33 cellular contexts compared by ENCODE assay signal in the genomic region with DNA sequence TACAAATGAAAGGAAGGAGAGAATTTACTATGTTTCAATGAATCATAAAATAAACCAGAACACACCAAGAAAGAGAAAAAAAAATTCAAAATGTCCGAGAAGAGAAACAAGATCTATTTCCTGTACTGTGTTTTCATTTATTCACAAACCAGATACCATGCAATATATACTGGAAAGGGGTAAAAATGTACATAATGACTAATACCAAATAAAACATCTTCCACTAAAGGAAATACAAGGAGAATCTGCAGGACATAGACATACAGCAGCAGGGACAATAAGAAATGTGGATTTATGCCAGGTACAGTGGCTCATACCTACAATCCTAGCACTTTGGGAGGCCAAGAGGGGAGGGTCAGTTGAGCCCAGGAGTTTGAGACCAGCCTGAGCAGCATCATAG. TPM values are rescaled to one million over a fixed set of nuclear protein-coding genes. Genes with fewer than 3 reads are reported as not detected.
"Had no signal": no experiment of that assay in that cellular context is flagged by ENCODE, and none has a peak within 500 bp of the region (broad histone marks: within the 10 kb centered on the region; RNA-seq: fewer than 3 reads in every experiment).

No MANE protein-coding gene starts in this region.

- H3K27me3 ChIP-seq: brain microvascular endothelial cell, SJSA1 had no signal

- H3K36me3 Mint-ChIP-seq: activated CD8-positive, alpha-beta memory T cell treated with anti-CD3 and anti-CD28 coated beads, Interleukin-2, amount 10 ng/mL, durations not matched to agents 7 days and 5 days; activated naive CD8-positive, alpha-beta T cell treated with anti-CD3 and anti-CD28 coated beads for 36 hours; T-cell had no signal

- H3K9me3 Mint-ChIP-seq: activated B cell treated with CpG ODN at 0.5 μM for 24 hours; activated CD4-positive, alpha-beta memory T cell treated with anti-CD3 and anti-CD28 coated beads, Interleukin-2, amount 10 ng/mL, durations not matched to agents 7 days and 5 days; activated naive CD8-positive, alpha-beta T cell treated with anti-CD3 and anti-CD28 coated beads for 36 hours had no signal

- H3K27ac Mint-ChIP-seq: activated B cell treated with CpG ODN at 0.5 μM for 24 hours; activated CD4-positive, alpha-beta memory T cell treated with anti-CD3 and anti-CD28 coated beads, Interleukin-2, amount 10 ng/mL, durations not matched to agents 7 days and 5 days; activated CD8-positive, alpha-beta memory T cell treated with anti-CD3 and anti-CD28 coated beads, Interleukin-2, amount 10 ng/mL, durations not matched to agents 7 days and 5 days; activated naive CD8-positive, alpha-beta T cell treated with anti-CD3 and anti-CD28 coated beads for 36 hours; T-cell had no signal

- H3K27me3 Mint-ChIP-seq: activated CD4-positive, alpha-beta memory T cell treated with anti-CD3 and anti-CD28 coated beads, Interleukin-2, amount 10 ng/mL, durations not matched to agents 7 days and 5 days; activated naive CD8-positive, alpha-beta T cell treated with anti-CD3 and anti-CD28 coated beads for 36 hours had no signal

- H3K4me1 ChIP-seq: SJSA1 had no signal

- H3K4me3 Mint-ChIP-seq: activated B cell treated with CpG ODN at 0.5 μM for 24 hours; activated CD4-positive, alpha-beta memory T cell treated with anti-CD3 and anti-CD28 coated beads, Interleukin-2, amount 10 ng/mL, durations not matched to agents 7 days and 5 days; activated CD8-positive, alpha-beta memory T cell treated with anti-CD3 and anti-CD28 coated beads, Interleukin-2, amount 10 ng/mL, durations not matched to agents 7 days and 5 days; activated naive CD8-positive, alpha-beta T cell treated with anti-CD3 and anti-CD28 coated beads for 36 hours; T-cell had no signal

- DNase-seq: activated B cell treated with CpG ODN at 0.5 μM for 24 hours; activated CD4-positive, alpha-beta memory T cell treated with anti-CD3 and anti-CD28 coated beads, Interleukin-2, amount 10 ng/mL, durations not matched to agents 7 days and 5 days; activated CD4-positive, alpha-beta T cell treated with anti-CD3 and anti-CD28 coated beads for 48 hours; activated CD4-positive, CD25-positive, alpha-beta regulatory T cell treated with anti-CD3 and anti-CD28 coated beads, Interleukin-2, amount 50 U/mL, for 72 hours; activated CD8-positive, alpha-beta memory T cell treated with anti-CD3 and anti-CD28 coated beads for 24 hours; activated CD8-positive, alpha-beta memory T cell treated with anti-CD3 and anti-CD28 coated beads, Interleukin-2, amount 10 ng/mL, durations not matched to agents 7 days and 5 days; activated CD8-positive, alpha-beta memory T cell treated with anti-CD3 and anti-CD28 coated beads, Interleukin-2, amount 50 U/mL, for 48 hours; activated effector memory CD4-positive, alpha-beta T cell treated with Interleukin-2 at 50 U/mL for 16 hours; activated naive CD4-positive, alpha-beta T cell treated with anti-CD3 and anti-CD28 coated beads, Interleukin-2, amount 50 U/mL, for 16 hours; activated naive CD8-positive, alpha-beta T cell treated with anti-CD3 and anti-CD28 coated beads for 36 hours; activated T-cell treated with anti-CD3 and anti-CD28 coated beads, Interleukin-2, amount 50 U/mL, for 48 hours; amniotic stem cell; aorta; brain microvascular endothelial cell; central memory CD4-positive, alpha-beta T cell; MM.1S; MV-4-11; NCI-H1092; NCI-H1436 treated with DMSO at 0.1 percent for 48 hours; NCI-H1694 treated with DMSO at 0.1 percent for 48 hours; NCI-H2029; NCI-H345; NCI-H526; NCI-H748 treated with DMSO at 0.1 percent for 48 hours; SHP77 treated with DMSO at 0.1 percent for 48 hours; SK-N-SH; T-cell; T-helper 2 cell; T-helper 9 cell had no signal

- H3K27ac ChIP-seq: brain microvascular endothelial cell, KMS-11, SJSA1, VCaP had no signal

- H3K9me3 ChIP-seq: SJSA1, SK-N-SH had no signal

- H3K36me3 ChIP-seq: brain microvascular endothelial cell, SJSA1 had no signal

- H3K4me2 ChIP-seq: KMS-11, SK-N-SH had no signal

- H3K4me3 ChIP-seq: SJSA1 had no signal

- H3K4me1 Mint-ChIP-seq: activated B cell treated with CpG ODN at 0.5 μM for 24 hours; activated CD4-positive, alpha-beta memory T cell treated with anti-CD3 and anti-CD28 coated beads, Interleukin-2, amount 10 ng/mL, durations not matched to agents 7 days and 5 days; activated CD8-positive, alpha-beta memory T cell treated with anti-CD3 and anti-CD28 coated beads, Interleukin-2, amount 10 ng/mL, durations not matched to agents 7 days and 5 days; activated naive CD8-positive, alpha-beta T cell treated with anti-CD3 and anti-CD28 coated beads for 36 hours; T-cell had no signal

RNA-seq across cellular contexts. Expression of a gene that starts 24.3 kb away (rescaled TPM):
- total RNA-seq: activated B cell treated with CpG ODN at 0.5 μM for 24 hours; activated CD4-positive, alpha-beta memory T cell treated with anti-CD3 and anti-CD28 coated beads, Interleukin-2, amount 10 ng/mL, durations not matched to agents 7 days and 5 days; activated CD8-positive, alpha-beta memory T cell treated with anti-CD3 and anti-CD28 coated beads, Interleukin-2, amount 10 ng/mL, durations not matched to agents 7 days and 5 days; activated naive CD8-positive, alpha-beta T cell treated with anti-CD3 and anti-CD28 coated beads for 36 hours; NCI-H460; SJSA1; T-cell had no signal
